Comparison of ENCODE assay signal across 23 cellular contexts in genomic region chr3:43366466-43366865, GRCh38.
DNase-seq lines count a peak whose midpoint lies in the region; ATAC-seq, FAIRE-seq and TF ChIP-seq lines count a peak whose summit lies in the region.
"Had no signal": no experiment of that assay in that cellular context is flagged by ENCODE, and none has a peak within 500 bp of the region (broad histone marks: within the 10 kb centered on the region; RNA-seq: fewer than 3 reads in every experiment).

No MANE protein-coding gene starts in this region.

- no peaks in the 10 kb centered on the region for H3K36me3 Mint-ChIP-seq in activated CD4-positive, alpha-beta T cell treated with anti-CD3 and anti-CD28 coated beads, Interleukin-2, amount 10 ng/mL, durations not matched to agents 7 days and 5 days (ENCODE audit: low read depth)
- H3K36me3 Mint-ChIP-seq: activated naive CD8-positive, alpha-beta T cell treated with anti-CD3 and anti-CD28 coated beads, Interleukin-2, amount 10 ng/mL, durations not matched to agents 7 days and 5 days; naive B cell had no signal

- H3K4me2 ChIP-seq in endothelial cell of umbilical vein (ENCODE audit: insufficient read depth, low read length), result no peak overlapping the region

- H3K9me3 Mint-ChIP-seq in activated CD4-positive, alpha-beta T cell treated with anti-CD3 and anti-CD28 coated beads, Interleukin-2, amount 10 ng/mL, durations not matched to agents 7 days and 5 days, result no peaks in the 10 kb centered on the region
- H3K9me3 Mint-ChIP-seq: activated naive CD8-positive, alpha-beta T cell treated with anti-CD3 and anti-CD28 coated beads, Interleukin-2, amount 10 ng/mL, durations not matched to agents 7 days and 5 days; memory B cell; naive B cell; stimulated activated memory B cell treated with anti-CD40 and anti-IgM and Interleukin-4, amounts not matched to agents 10 μg/mL and 1 μg/mL and 100 μg/mL, for 72 hours had no signal

- H4K20me1 ChIP-seq in endothelial cell of umbilical vein (replicated peaks; ENCODE audit: control insufficient read depth, extremely low read depth, insufficient read depth, low read length), result no peaks in the 10 kb centered on the region

- H3K36me3 ChIP-seq in endothelial cell of umbilical vein (ENCODE audit: control insufficient read depth in 2 of 2, extremely low read depth in 1 of 2, insufficient read depth in 2 of 2, low read length in 2 of 2), result peaks cover 0 to 4% of the 10 kb centered on the region in 2 experiments
- no peaks in the 10 kb centered on the region for H3K36me3 ChIP-seq in mucosa of descending colon (ENCODE audit: low read depth)
- peaks cover 0 to 13% (median 8%) of the 10 kb centered on the region in 4 donors for H3K36me3 ChIP-seq in stomach
- H3K36me3 ChIP-seq: BE2C had no signal

- H3K9me1 ChIP-seq in endothelial cell of umbilical vein (replicated peaks; ENCODE audit: control insufficient read depth, extremely low read depth, insufficient read depth, low read length), result no peaks in the 10 kb centered on the region

- no peaks in the 10 kb centered on the region for H3K79me2 ChIP-seq in endothelial cell of umbilical vein (ENCODE audit: control insufficient read depth, insufficient read depth, low read length)
- H3K79me2 ChIP-seq: parathyroid adenoma had no signal

- H3K27me3 ChIP-seq in endothelial cell of umbilical vein (ENCODE audit: control insufficient read depth in 2 of 2, insufficient read depth in 2 of 2, low read length in 2 of 2) (no peaks in the 10 kb centered on the region), stomach (no peaks in the 10 kb centered on the region)
- H3K27me3 ChIP-seq: BE2C, testis had no signal

- no peaks in the 10 kb centered on the region for H3K9me3 ChIP-seq in endothelial cell of umbilical vein (replicated peaks; ENCODE audit: control insufficient read depth, insufficient read depth, low read length)
- no peaks in the 10 kb centered on the region for H3K9me3 ChIP-seq in mucosa of descending colon
- no peaks in the 10 kb centered on the region for H3K9me3 ChIP-seq in stomach
- H3K9me3 ChIP-seq: BE2C, testis had no signal

- no peak overlapping the region for H2AFZ ChIP-seq in endothelial cell of umbilical vein (ENCODE audit: low read depth, low read length)
- H2AFZ ChIP-seq: parathyroid adenoma had no signal

- dilution Hi-C loops in endothelial cell of umbilical vein (cut with MboI; ENCODE audit: extremely low pct_ligation_motif_present, low sequenced_read_pairs), result no loop called here

- peak overlapping the region; percentile 50 for H3K27ac Mint-ChIP-seq in activated CD4-positive, alpha-beta T cell treated with anti-CD3 and anti-CD28 coated beads, Interleukin-2, amount 10 ng/mL, durations not matched to agents 7 days and 5 days
- H3K27ac Mint-ChIP-seq: activated naive CD8-positive, alpha-beta T cell treated with anti-CD3 and anti-CD28 coated beads, Interleukin-2, amount 10 ng/mL, durations not matched to agents 7 days and 5 days; memory B cell; stimulated activated memory B cell treated with anti-CD40 and anti-IgM and Interleukin-4, amounts not matched to agents 10 μg/mL and 1 μg/mL and 100 μg/mL, for 72 hours had no signal

- no peak for FAIRE-seq in endothelial cell of umbilical vein (lab: Jason Lieb, UNC)
- FAIRE-seq: kidney had no signal

- H3K4me3 Mint-ChIP-seq in activated CD4-positive, alpha-beta T cell treated with anti-CD3 and anti-CD28 coated beads, Interleukin-2, amount 10 ng/mL, durations not matched to agents 7 days and 5 days, result no peak overlapping the region
- H3K4me3 Mint-ChIP-seq: activated naive CD8-positive, alpha-beta T cell treated with anti-CD3 and anti-CD28 coated beads, Interleukin-2, amount 10 ng/mL, durations not matched to agents 7 days and 5 days; memory B cell; naive B cell; stimulated activated memory B cell treated with anti-CD40 and anti-IgM and Interleukin-4, amounts not matched to agents 10 μg/mL and 1 μg/mL and 100 μg/mL, for 72 hours had no signal

- H3K4me1 ChIP-seq in endothelial cell of umbilical vein (ENCODE audit: control insufficient read depth, extremely low read depth, insufficient read depth, low read length), result no peaks in the 10 kb centered on the region
- H3K4me1 ChIP-seq in mucosa of descending colon (ENCODE audit: low read depth), result no peaks in the 10 kb centered on the region
- H3K4me1 ChIP-seq in stomach, result peaks cover 14 to 18% (median 16%) of the 10 kb centered on the region in 4 donors
- H3K4me1 ChIP-seq: BE2C, parathyroid adenoma, testis had no signal

- TF ChIP-seq CTCF in endothelial cell of umbilical vein (IDR thresholded peaks at IDR 0.05; ENCODE audit: extremely low read depth in 1 of 2, insufficient read depth in 1 of 2, low read depth in 1 of 2, low read length in 2 of 2) (no peak), mucosa of descending colon (IDR thresholded peaks at IDR 0.05) (no peak), stomach (IDR thresholded peaks at IDR 0.05) (no peak)

- H3K9ac ChIP-seq in endothelial cell of umbilical vein (replicated peaks; ENCODE audit: extremely low read depth, insufficient read depth, low read length), result no peak overlapping the region
- H3K9ac ChIP-seq: parathyroid adenoma had no signal

- intact Hi-C loops in endothelial cell of umbilical vein (cut with micrococcal nuclease) (no loop called here), mucosa of descending colon (cut with DNase I, micrococcal nuclease) (no loop called here), stomach (cut with DNase I; ENCODE audit: low total_unique reads) (no loop called here)

- POLR2A ChIA-PET in activated CD4-positive, alpha-beta T cell treated with anti-CD3 and anti-CD28 coated beads, Interleukin-2, amount 10 ng/mL, durations not matched to agents 7 days and 5 days (lab: Charles Lee), result no interaction called here
- POLR2A ChIA-PET in endothelial cell of umbilical vein (lab: Charles Lee), result no interaction called here

- H3K4me3 ChIP-seq in endothelial cell of umbilical vein (replicated peaks in 1 of 3; ENCODE audit: insufficient read depth in 1 of 3, low read depth in 1 of 3, low read length in 3 of 3) (no peak overlapping the region), mucosa of descending colon (no peak overlapping the region), stomach (peak overlapping the region in 1 of 4 donors; percentile 6)
- H3K4me3 ChIP-seq: testis had no signal

- no peaks in the 10 kb centered on the region for H3K27me3 Mint-ChIP-seq in activated CD4-positive, alpha-beta T cell treated with anti-CD3 and anti-CD28 coated beads, Interleukin-2, amount 10 ng/mL, durations not matched to agents 7 days and 5 days
- H3K27me3 Mint-ChIP-seq: activated naive CD8-positive, alpha-beta T cell treated with anti-CD3 and anti-CD28 coated beads, Interleukin-2, amount 10 ng/mL, durations not matched to agents 7 days and 5 days; memory B cell; naive B cell; stimulated activated memory B cell treated with anti-CD40 and anti-IgM and Interleukin-4, amounts not matched to agents 10 μg/mL and 1 μg/mL and 100 μg/mL, for 72 hours had no signal

- no peak overlapping the region for H3K27ac ChIP-seq in endothelial cell of umbilical vein (ENCODE audit: insufficient read depth, low read depth, low read length)
- H3K27ac ChIP-seq in stomach, result peak overlapping the region in 4 of 5 donors; percentile 9 to 68 (median 47)
- H3K27ac ChIP-seq: parathyroid adenoma, testis had no signal

- TSS peak; percentile 22 for BruUV-seq in endothelial cell of umbilical vein (replicated peaks; lab: Mats Ljungman, UMichigan)

- no peak for DNase-seq in activated CD4-positive, alpha-beta T cell treated with anti-CD3 and anti-CD28 coated beads, Interleukin-2, amount 10 ng/mL, durations not matched to agents 7 days and 5 days
- DNase-seq in activated CD4-positive, alpha-beta T cell treated with anti-CD3 and anti-CD28 coated beads, Interleukin-2, amount 50 U/mL, for 1 hour, result no peak
- DNase-seq in endothelial cell of umbilical vein (ENCODE audit: low read depth, low spot score), result no peak
- no peak for DNase-seq in mucosa of descending colon
- peak; percentile 59 for DNase-seq in stomach
- no peak for DNase-seq in nucleus accumbens (lab: John Stamatoyannopoulos, UW)
- DNase-seq in SW480 (ENCODE audit: low spot score), result no peak
- DNase-seq: activated naive CD8-positive, alpha-beta T cell treated with anti-CD3 and anti-CD28 coated beads, Interleukin-2, amount 10 ng/mL, durations not matched to agents 7 days and 5 days; BE2C; effector CD4-positive, alpha-beta T cell; naive B cell; NCI-H1092 treated with DMSO at 0.1 percent for 48 hours; NCI-H2029; OCI-M1; SHP77; stimulated activated CD4-positive, alpha-beta T cell treated with anti-CD3 and anti-CD28 coated beads, Interleukin-1b, Interleukin-23, amount 100 ng/mL, for 48 hours; testis had no signal

- no peak for TF ChIP-seq EP300 in stomach (IDR thresholded peaks at IDR 0.05)

- TF ChIP-seq POLR2A in endothelial cell of umbilical vein (IDR thresholded peaks at IDR 0.05; ENCODE audit: low read depth, low read length), result no peak
- no peak for TF ChIP-seq POLR2A in stomach (IDR thresholded peaks at IDR 0.05)

- ATAC-seq in mucosa of descending colon, result peak; percentile 3
- no peak for ATAC-seq in HG03108 (IDR thresholded peaks at IDR 0.05; ENCODE audit: unreplicated experiment)
- ATAC-seq: activated CD4-positive, CD25-positive, alpha-beta regulatory T cell treated with anti-CD3 and anti-CD28 coated beads, Interleukin-2, amount 50 U/mL, for 24 hours; stimulated activated memory B cell treated with anti-CD40 and anti-IgM and Interleukin-4, amounts not matched to agents 10 μg/mL and 1 μg/mL and 100 μg/mL, for 72 hours had no signal

- CTCF ChIA-PET in activated CD4-positive, alpha-beta T cell treated with anti-CD3 and anti-CD28 coated beads, Interleukin-2, amount 10 ng/mL, durations not matched to agents 7 days and 5 days (lab: Charles Lee), result interaction anchor here (2.6 kb wide), 1 partner anchor 12 kb away, joined by 8 read pairs; no protein-coding TSS in a partner anchor
- CTCF ChIA-PET in endothelial cell of umbilical vein (lab: Charles Lee), result interaction anchor here (1.3 kb wide), 1 partner anchor 112 kb away, joined by 3 read pairs; no protein-coding TSS in a partner anchor

- WGBS in stomach, 5 donors, result 20 to 70% (median 41%) methylated on average over 9 to 11 of the region's 11 CpGs

- no peaks in the 10 kb centered on the region for H3K4me1 Mint-ChIP-seq in activated CD4-positive, alpha-beta T cell treated with anti-CD3 and anti-CD28 coated beads, Interleukin-2, amount 10 ng/mL, durations not matched to agents 7 days and 5 days
- H3K4me1 Mint-ChIP-seq: memory B cell; naive B cell; stimulated activated memory B cell treated with anti-CD40 and anti-IgM and Interleukin-4, amounts not matched to agents 10 μg/mL and 1 μg/mL and 100 μg/mL, for 72 hours had no signal

TF ChIP-seq in endothelial cell of umbilical vein, 7 proteins besides CTCF, POLR2A, EP300 and RAD21 (continues in another document):
- no peak for TF ChIP-seq POLR2AphosphoS5 (IDR thresholded peaks at IDR 0.05; ENCODE audit: insufficient read depth, low read depth, low read length)
- no peak for TF ChIP-seq EZH2 (IDR thresholded peaks at IDR 0.05; ENCODE audit: borderline replicate concordance, low read depth, low read length, severe bottlenecking)
- no peak for TF ChIP-seq MYC (IDR thresholded peaks at IDR 0.05; ENCODE audit: low read depth, low read length)
- no peak for TF ChIP-seq JUN (IDR thresholded peaks at IDR 0.05; ENCODE audit: borderline replicate concordance, insufficient read depth, insufficient read length, low read depth)
- TF ChIP-seq GATA2 (IDR thresholded peaks at IDR 0.05; ENCODE audit: insufficient read depth, insufficient read length, low read depth, low read length), result no peak
